In the genomic region with DNA sequence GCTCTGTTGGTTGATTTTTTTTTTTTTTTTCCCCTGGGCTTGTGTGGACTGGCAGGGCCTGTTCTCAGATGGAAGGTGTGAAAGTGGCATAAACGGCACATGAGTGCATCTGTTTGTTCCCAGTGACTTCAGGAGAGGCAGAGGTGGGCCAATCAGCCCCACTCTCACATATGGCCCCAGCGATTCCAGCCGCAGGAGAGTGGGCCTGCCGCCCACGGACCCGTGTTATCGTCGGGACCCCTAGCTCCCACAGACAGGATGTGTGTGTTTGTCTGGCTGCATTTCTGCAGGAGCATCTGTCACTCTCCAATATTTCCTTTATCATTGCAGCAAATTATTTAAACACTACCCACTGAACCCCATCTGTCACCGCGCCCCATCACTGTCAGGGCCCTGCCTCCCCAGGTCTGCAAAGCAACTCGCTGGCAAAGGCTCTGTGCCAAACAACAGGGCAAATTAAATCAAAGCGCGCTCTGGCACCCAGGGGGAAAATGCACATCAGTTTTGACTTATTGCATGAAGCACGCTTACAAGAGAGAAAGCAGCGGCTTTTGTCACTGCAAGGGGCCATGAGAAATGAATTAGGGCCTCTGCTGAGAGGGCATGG, we compare ENCODE assay signal across 18 cellular contexts.
DNase-seq lines count a peak whose midpoint lies in the region; ATAC-seq and TF ChIP-seq lines count a peak whose summit lies in the region.
"Had no signal": no experiment of that assay in that cellular context is flagged by ENCODE, and none has a peak within 500 bp of the region (broad histone marks: within the 10 kb centered on the region; RNA-seq: fewer than 3 reads in every experiment).

No MANE protein-coding gene starts in this region.

- no peaks in the 10 kb centered on the region for H3K27me3 Mint-ChIP-seq in activated CD4-positive, alpha-beta T cell treated with anti-CD3 and anti-CD28 coated beads, Interleukin-2, amount 10 ng/mL, durations not matched to agents 24 days and 14 days
- H3K27me3 Mint-ChIP-seq: CD4-positive, alpha-beta memory T cell had no signal

- no peaks in the 10 kb centered on the region for H3K36me3 ChIP-seq in SK-N-SH (replicated peaks in 1 of 2; ENCODE audit: control insufficient read depth in 1 of 2, insufficient read depth in 2 of 2, low read length in 1 of 2)
- no peaks in the 10 kb centered on the region for H3K36me3 ChIP-seq in neural cell (ENCODE audit: insufficient read depth, low read length)

- H3K4me3 ChIP-seq in SK-N-SH (ENCODE audit: low read depth in 2 of 2, low read length in 1 of 2) (no peak overlapping the region), neural cell (ENCODE audit: low read length) (no peak overlapping the region)
- H3K4me3 ChIP-seq: A549, GM23338 had no signal

- TF ChIP-seq CTCF in SK-N-SH (IDR thresholded peaks at IDR 0.05) (no peak), neural cell (IDR thresholded peaks at IDR 0.05; ENCODE audit: poor library complexity, severe bottlenecking) (no peak)

- H3K27ac Mint-ChIP-seq in activated CD4-positive, alpha-beta T cell treated with anti-CD3 and anti-CD28 coated beads, Interleukin-2, amount 10 ng/mL, durations not matched to agents 24 days and 14 days = no peak overlapping the region
- H3K27ac Mint-ChIP-seq: CD4-positive, alpha-beta memory T cell; GM23338 had no signal

- H4K20me1 ChIP-seq in SK-N-SH (ENCODE audit: insufficient read depth) (no peaks in the 10 kb centered on the region), neural cell (ENCODE audit: insufficient read depth) (no peaks in the 10 kb centered on the region)

- no peak overlapping the region for H3K9ac ChIP-seq in SK-N-SH
- no peak overlapping the region for H3K9ac ChIP-seq in neural cell (ENCODE audit: low read length)

- no peaks in the 10 kb centered on the region for H3K9me2 ChIP-seq in SK-N-SH
- no peaks in the 10 kb centered on the region for H3K9me2 ChIP-seq in neural cell (ENCODE audit: insufficient read depth, low read length)

- H3K4me2 ChIP-seq in SK-N-SH = no peak overlapping the region
- no peak overlapping the region for H3K4me2 ChIP-seq in neural cell (ENCODE audit: low read length)
- H3K4me2 ChIP-seq: A549, GM23338 had no signal

- peak; percentile 62 for DNase-seq in SK-N-SH
- DNase-seq in NCI-H1694 (lab: John Stamatoyannopoulos, UW) = peak; percentile 26
- DNase-seq in dedifferentiated amniotic fluid mesenchymal stem cell (ENCODE audit: extremely low spot score) = no peak
- no peak for DNase-seq in activated CD4-positive, alpha-beta T cell treated with anti-CD3 and anti-CD28 coated beads, Interleukin-2, amount 10 ng/mL, durations not matched to agents 24 days and 14 days
- DNase-seq: 8988T; ACHN; AML-193; Calu3; CD4-positive, alpha-beta memory T cell; COR-L47; DMS79 treated with DMSO at 0.1 percent for 48 hours; GF-D8; H9 had no signal

- H2AFZ ChIP-seq in SK-N-SH (ENCODE audit: low read depth) (no peak overlapping the region), neural cell (ENCODE audit: low read depth, low read length) (no peak overlapping the region)
- H2AFZ ChIP-seq: GM23338 had no signal

- no peaks in the 10 kb centered on the region for H3K36me3 Mint-ChIP-seq in activated CD4-positive, alpha-beta T cell treated with anti-CD3 and anti-CD28 coated beads, Interleukin-2, amount 10 ng/mL, durations not matched to agents 24 days and 14 days (ENCODE audit: low read depth)
- H3K36me3 Mint-ChIP-seq: CD4-positive, alpha-beta memory T cell had no signal

- H3K27ac ChIP-seq in SK-N-SH (ENCODE audit: low read depth in 2 of 2, low read length in 1 of 2) (no peak overlapping the region), neural cell (ENCODE audit: low read length) (no peak overlapping the region)
- H3K27ac ChIP-seq: A549 had no signal

- H3K4me1 Mint-ChIP-seq in activated CD4-positive, alpha-beta T cell treated with anti-CD3 and anti-CD28 coated beads, Interleukin-2, amount 10 ng/mL, durations not matched to agents 24 days and 14 days = no peaks in the 10 kb centered on the region
- H3K4me1 Mint-ChIP-seq: CD4-positive, alpha-beta memory T cell; GM23338; H9 had no signal

- 39% methylated on average over 15 of the region's 15 CpGs for WGBS in SK-N-SH (ENCODE audit: low lambda C conversion rate)

- H3K4me1 ChIP-seq in SK-N-SH (ENCODE audit: control insufficient read depth in 1 of 2, insufficient read depth in 2 of 2, low read depth in 1 of 2, low read length in 1 of 2) = peaks cover 0 to 9% of the 10 kb centered on the region in 2 experiments; a peak in 1 of 4 replicates
- H3K4me1 ChIP-seq: A549 had no signal

- H3K9me3 ChIP-seq in SK-N-SH = no peaks in the 10 kb centered on the region
- no peaks in the 10 kb centered on the region for H3K9me3 ChIP-seq in neural cell (ENCODE audit: low read length)
- H3K9me3 ChIP-seq: A549 had no signal

- intact Hi-C loops in activated CD4-positive, alpha-beta T cell treated with anti-CD3 and anti-CD28 coated beads, Interleukin-2, amount 10 ng/mL, durations not matched to agents 24 days and 14 days (cut with micrococcal nuclease) = no loop called here

- H3K79me2 ChIP-seq in SK-N-SH (ENCODE audit: insufficient read depth) (no peaks in the 10 kb centered on the region), neural cell (replicated peaks; ENCODE audit: insufficient read depth, low read length) (no peaks in the 10 kb centered on the region)

- H3K27me3 ChIP-seq in SK-N-SH (ENCODE audit: insufficient read depth) = no peaks in the 10 kb centered on the region
- no peaks in the 10 kb centered on the region for H3K27me3 ChIP-seq in neural cell (ENCODE audit: insufficient read depth, low read depth, low read length)

- no peaks in the 10 kb centered on the region for H3F3A ChIP-seq in SK-N-SH (replicated peaks; ENCODE audit: insufficient read depth)
- H3F3A ChIP-seq in neural cell (ENCODE audit: insufficient read depth, low read length, poor library complexity, severe bottlenecking) = no peaks in the 10 kb centered on the region

- CTCF ChIA-PET in SK-N-SH (lab: Yijun Ruan, JAX) = no interaction called here

- H3K4me3 Mint-ChIP-seq in activated CD4-positive, alpha-beta T cell treated with anti-CD3 and anti-CD28 coated beads, Interleukin-2, amount 10 ng/mL, durations not matched to agents 24 days and 14 days = no peak overlapping the region
- H3K4me3 Mint-ChIP-seq: CD4-positive, alpha-beta memory T cell; GM23338; H9 had no signal

- TF ChIP-seq RAD21 in SK-N-SH (IDR thresholded peaks at IDR 0.05; ENCODE audit: low read length) = no peak
- no peak for TF ChIP-seq RAD21 in neural cell (conservative IDR thresholded peaks at IDR 0.05)

- no peak for ATAC-seq in SK-N-SH treated with all-trans-retinoic acid at 6 μM for 48 hours
- ATAC-seq: A549, GM23338, HCT116 had no signal

- POLR2A ChIA-PET in SK-N-SH (lab: Yijun Ruan, JAX) = no interaction called here

- TF ChIP-seq EP300 in SK-N-SH (IDR thresholded peaks at IDR 0.05; ENCODE audit: borderline replicate concordance in 1 of 2, low read depth in 1 of 2, low read length in 1 of 2) = peak in 1 of 2 experiments; percentile 37; a peak in 1 of 4 replicates
- TF ChIP-seq EP300 in neural cell (conservative IDR thresholded peaks at IDR 0.05; ENCODE audit: poor library complexity, severe bottlenecking) = peak; percentile 33

- no peaks in the 10 kb centered on the region for H3K9me3 Mint-ChIP-seq in activated CD4-positive, alpha-beta T cell treated with anti-CD3 and anti-CD28 coated beads, Interleukin-2, amount 10 ng/mL, durations not matched to agents 24 days and 14 days
- H3K9me3 Mint-ChIP-seq: GM23338, H9 had no signal

TF ChIP-seq in SK-N-SH, 30 proteins besides CTCF, POLR2A, EP300 and RAD21 (continues in another document):
- 0 out of 2 replicates have a peak, but pooled peaks have one; percentile 38 for TF ChIP-seq FOXJ3 (CRISPR knock-in tag; IDR thresholded peaks at IDR 0.05)
- peak; percentile 50; the same call in 1 of the 2 replicates for TF ChIP-seq MXI1 (IDR thresholded peaks at IDR 0.05; ENCODE audit: low read depth, low read length)
- no peak for TF ChIP-seq RFX5 (IDR thresholded peaks at IDR 0.05; ENCODE audit: low read length)
- peak; percentile 16; the same call in 1 of the 2 replicates for TF ChIP-seq GATA2 (CRISPR knock-in tag; IDR thresholded peaks at IDR 0.05)
- TF ChIP-seq YY1 (IDR thresholded peaks at IDR 0.05; ENCODE audit: low read depth) = no peak

TF ChIP-seq in SK-N-SH treated with all-trans-retinoic acid at 6 μM for 48 hours, 23 proteins besides CTCF, POLR2A, EP300 and RAD21 (continues in another document):
- no peak for TF ChIP-seq GLIS3 (CRISPR knock-in tag; IDR thresholded peaks at IDR 0.05)
- no peak for TF ChIP-seq TOX (CRISPR knock-in tag; IDR thresholded peaks at IDR 0.05; ENCODE audit: borderline replicate concordance)
- TF ChIP-seq ZFP3 (CRISPR knock-in tag; IDR thresholded peaks at IDR 0.05) = no peak
- TF ChIP-seq TCF4 (CRISPR knock-in tag; IDR thresholded peaks at IDR 0.05; ENCODE audit: borderline replicate concordance) = no peak
- TF ChIP-seq ARNTL (CRISPR knock-in tag; IDR thresholded peaks at IDR 0.05; ENCODE audit: borderline replicate concordance, low read depth) = no peak

TF ChIP-seq in neural cell, 6 proteins besides CTCF, POLR2A, EP300 and RAD21 (continues in another document):
- no peak for TF ChIP-seq TAF1 (IDR thresholded peaks at IDR 0.05; ENCODE audit: low read depth)
- no peak for TF ChIP-seq EZH2 (IDR thresholded peaks at IDR 0.05; ENCODE audit: borderline replicate concordance, insufficient read depth, low read length, poor library complexity, severe bottlenecking)
- TF ChIP-seq SMC3 (conservative IDR thresholded peaks at IDR 0.05; ENCODE audit: poor library complexity) = no peak
- peak; percentile 41 for TF ChIP-seq POLR2AphosphoS5 (IDR thresholded peaks at IDR 0.05)

Comparison
In these comparisons a context has a peak if more than half of its experiments do, and no peak if none do; other contexts are left out.
1. DNase-seq: peak in SK-N-SH (single experiment) and NCI-H1694 (single experiment); none in dedifferentiated amniotic fluid mesenchymal stem cell (single experiment) and activated CD4-positive, alpha-beta T cell treated with anti-CD3 and anti-CD28 coated beads, Interleukin-2, amount 10 ng/mL, durations not matched to agents 24 days and 14 days (single experiment).